In the genomic region with DNA sequence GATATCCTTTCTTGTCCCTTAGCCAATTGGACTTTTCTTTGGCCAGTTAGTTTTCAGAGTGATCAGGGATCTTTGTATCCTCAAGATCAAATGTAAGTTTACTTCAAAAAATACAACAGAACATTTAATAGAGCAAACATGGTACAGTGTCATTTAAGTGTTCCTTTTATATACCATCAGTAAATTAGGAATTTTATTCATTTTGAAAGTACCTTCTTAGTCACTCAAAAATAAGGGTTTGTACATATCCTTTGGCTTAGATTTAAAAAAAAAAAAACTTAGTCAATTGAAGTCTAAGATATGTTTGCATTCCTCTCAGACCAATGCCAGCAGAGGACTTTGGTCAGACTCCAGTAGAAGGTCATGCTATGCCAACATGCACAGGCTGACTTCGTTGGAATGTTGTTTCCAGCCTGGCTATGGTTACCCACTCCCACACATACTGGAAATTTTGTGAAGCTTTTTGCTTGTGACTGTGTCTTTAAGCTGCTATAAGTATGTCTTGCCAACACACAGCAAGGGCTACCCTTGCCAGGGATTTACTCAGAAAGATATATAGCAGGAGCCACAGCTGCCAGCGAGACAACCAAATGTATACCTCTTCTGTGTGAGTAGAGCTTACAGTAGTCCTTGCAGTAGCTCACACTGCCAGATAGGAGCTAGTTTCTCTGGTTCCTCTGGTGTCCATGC, we compare ENCODE assay signal across 15 cellular contexts.
DNase-seq lines count a peak whose midpoint lies in the region; ATAC-seq and TF ChIP-seq lines count a peak whose summit lies in the region.
"Had no signal": no experiment of that assay in that cellular context is flagged by ENCODE, and none has a peak within 500 bp of the region (broad histone marks: within the 10 kb centered on the region; RNA-seq: fewer than 3 reads in every experiment).

No MANE protein-coding gene starts in this region.

- POLR2A ChIA-PET in AG04449 (lab: Yijun Ruan, JAX), result no interaction called here
- POLR2A ChIA-PET in activated CD8-positive, alpha-beta T cell treated with anti-CD3 and anti-CD28 coated beads, Interleukin-2, amount 10 ng/mL, durations not matched to agents 7 days and 5 days (lab: Charles Lee), result no interaction called here

- no peak for TF ChIP-seq RAD21 in liver (IDR thresholded peaks at IDR 0.05)

- H3K4me3 Mint-ChIP-seq in activated CD8-positive, alpha-beta T cell treated with anti-CD3 and anti-CD28 coated beads, Interleukin-2, amount 10 ng/mL, durations not matched to agents 7 days and 5 days, result no peak overlapping the region
- H3K4me3 Mint-ChIP-seq: HFFc6; naive thymus-derived CD8-positive, alpha-beta T cell had no signal

- no peak overlapping the region for H3K9ac ChIP-seq in liver (ENCODE audit: low read depth in 1 of 2, low read length in 2 of 2)

- H3K36me3 Mint-ChIP-seq in activated CD8-positive, alpha-beta T cell treated with anti-CD3 and anti-CD28 coated beads, Interleukin-2, amount 10 ng/mL, durations not matched to agents 7 days and 5 days (ENCODE audit: low read depth), result no peaks in the 10 kb centered on the region

- TF ChIP-seq CTCF in AG04449 (IDR thresholded peaks at IDR 0.05; ENCODE audit: insufficient read depth, low read length, missing control alignments), result no peak
- no peak for TF ChIP-seq CTCF in GM12865 (IDR thresholded peaks at IDR 0.05; ENCODE audit: insufficient read depth, low read depth, low read length, missing control alignments)
- no peak for TF ChIP-seq CTCF in liver (IDR thresholded peaks at IDR 0.05; ENCODE audit: low read depth, low read length, missing input control)
- TF ChIP-seq CTCF in foreskin keratinocyte (conservative IDR thresholded peaks at IDR 0.05), result no peak

- DNase-seq in AG04449 (ENCODE audit: low read depth, low spot score), result peak; percentile 23
- DNase-seq in GM12865 (ENCODE audit: low read depth), result peak; percentile 15
- DNase-seq in SW480 (ENCODE audit: low spot score), result peak; percentile 16
- DNase-seq in NCI-H2081 treated with DMSO at 0.1 percent for 48 hours (lab: John Stamatoyannopoulos, UW), result no peak
- DNase-seq in activated CD8-positive, alpha-beta T cell treated with anti-CD3 and anti-CD28 coated beads, Interleukin-2, amount 10 ng/mL, durations not matched to agents 7 days and 5 days, result no peak
- DNase-seq in foreskin keratinocyte, result no peak
- no peak for DNase-seq in NK-92 treated with Interleukin-12 subunit alpha and Interleukin-12 subunit beta, amount 100 ng/mL, for 24 hours (lab: John Stamatoyannopoulos, UW)
- DNase-seq: aorta; HFFc6; mammary epithelial cell; naive thymus-derived CD8-positive, alpha-beta T cell; NCI-H2029 treated with DMSO at 0.1 percent for 48 hours; uterus had no signal

- H3K27me3 ChIP-seq in liver (ENCODE audit: control insufficient read depth in 4 of 4, insufficient read depth in 4 of 4, low read length in 3 of 4) (no peaks in the 10 kb centered on the region), foreskin keratinocyte (peaks cover 24% of the 10 kb centered on the region)
- H3K27me3 ChIP-seq: uterus had no signal

- H3K9me3 Mint-ChIP-seq in activated CD8-positive, alpha-beta T cell treated with anti-CD3 and anti-CD28 coated beads, Interleukin-2, amount 10 ng/mL, durations not matched to agents 7 days and 5 days (ENCODE audit: insufficient read depth), result peaks cover 3% of the 10 kb centered on the region
- H3K9me3 Mint-ChIP-seq: HFFc6 had no signal

- no peak overlapping the region for H3K27ac Mint-ChIP-seq in activated CD8-positive, alpha-beta T cell treated with anti-CD3 and anti-CD28 coated beads, Interleukin-2, amount 10 ng/mL, durations not matched to agents 7 days and 5 days
- H3K27ac Mint-ChIP-seq: HFFc6; naive thymus-derived CD8-positive, alpha-beta T cell had no signal

- ATAC-seq in activated CD8-positive, alpha-beta T cell treated with anti-CD3 and anti-CD28 coated beads, Interleukin-2, amount 10 ng/mL, durations not matched to agents 7 days and 5 days, result no peak
- no peak for ATAC-seq in foreskin keratinocyte
- ATAC-seq: activated CD4-positive, CD25-positive, alpha-beta regulatory T cell treated with anti-CD3 and anti-CD28 coated beads, Interleukin-2, amount 50 U/mL, for 24 hours; naive thymus-derived CD8-positive, alpha-beta T cell had no signal

- no peaks in the 10 kb centered on the region for H3K36me3 ChIP-seq in liver (ENCODE audit: control insufficient read depth in 4 of 4, insufficient read depth in 3 of 4, low read depth in 1 of 4, low read length in 3 of 4)
- H3K36me3 ChIP-seq: uterus had no signal

- peaks cover 0 to 13% (median 3%) of the 10 kb centered on the region in 4 donors for H3K4me1 ChIP-seq in liver (ENCODE audit: control insufficient read depth in 4 of 4, insufficient read depth in 4 of 4, low read length in 3 of 4)
- no peaks in the 10 kb centered on the region for H3K4me1 ChIP-seq in foreskin keratinocyte
- H3K4me1 ChIP-seq: uterus had no signal

- 37% methylated on average over 2 of the region's 2 CpGs for WGBS in liver

- H3K9me3 ChIP-seq in liver (ENCODE audit: control insufficient read depth in 4 of 4, low read length in 3 of 4), result peaks cover 0 to 3% (median 0%) of the 10 kb centered on the region in 4 donors
- H3K9me3 ChIP-seq: uterus had no signal

- peaks cover 30% of the 10 kb centered on the region for H3K27me3 Mint-ChIP-seq in activated CD8-positive, alpha-beta T cell treated with anti-CD3 and anti-CD28 coated beads, Interleukin-2, amount 10 ng/mL, durations not matched to agents 7 days and 5 days (ENCODE audit: low read depth)

- H3K27ac ChIP-seq in liver (ENCODE audit: low read depth in 1 of 2, low read length in 2 of 2) (no peak overlapping the region), foreskin keratinocyte (no peak overlapping the region)
- H3K27ac ChIP-seq: uterus had no signal

- H3K4me1 Mint-ChIP-seq in activated CD8-positive, alpha-beta T cell treated with anti-CD3 and anti-CD28 coated beads, Interleukin-2, amount 10 ng/mL, durations not matched to agents 7 days and 5 days (ENCODE audit: low read depth), result no peaks in the 10 kb centered on the region

- no peak overlapping the region for H3K4me3 ChIP-seq in AG04449 (ENCODE audit: low read depth, low read length)
- no peak overlapping the region for H3K4me3 ChIP-seq in GM12865 (ENCODE audit: low read depth, low read length)
- no peak overlapping the region for H3K4me3 ChIP-seq in liver (ENCODE audit: low read depth in 1 of 3, low read length in 3 of 3)
- H3K4me3 ChIP-seq: uterus had no signal

- CTCF ChIA-PET in AG04449 (lab: Yijun Ruan, JAX), result interaction anchor here (0.9 to 1.3 kb wide), 4 partner anchors 12 to 14 kb away, joined by 3 to 7 read pairs (median 4); no protein-coding TSS in a partner anchor
- CTCF ChIA-PET in activated CD8-positive, alpha-beta T cell treated with anti-CD3 and anti-CD28 coated beads, Interleukin-2, amount 10 ng/mL, durations not matched to agents 7 days and 5 days (lab: Charles Lee), result interaction anchor here (0.8 to 2.5 kb wide), 2 partner anchors 15 to 23 kb away, joined by 3 to 15 read pairs; no protein-coding TSS in a partner anchor

TF ChIP-seq in liver, 16 proteins besides CTCF, POLR2A, EP300 and RAD21:
- TF ChIP-seq SP1 (IDR thresholded peaks at IDR 0.05) (peak; percentile 75), YY1 (IDR thresholded peaks at IDR 0.05) (peak; percentile 14), RXRA (IDR thresholded peaks at IDR 0.05) (peak; percentile 30 to 36), HNF4G (IDR thresholded peaks at IDR 0.05) (peak; percentile 51), HNF4A (conservative IDR thresholded peaks at IDR 0.05) (peak; percentile 80 to 89), FOXA2 (IDR thresholded peaks at IDR 0.05) (no peak), NR2F2 (IDR thresholded peaks at IDR 0.05) (peak; percentile 27), TAF1 (conservative IDR thresholded peaks at IDR 0.05) (no peak)

Comparison
In these comparisons a context has a peak if more than half of its experiments do, and no peak if none do; other contexts are left out.
1. DNase-seq: peak in AG04449 (single experiment), GM12865 (single experiment) and SW480 (single experiment); none in NCI-H2081 treated with DMSO at 0.1 percent for 48 hours (single experiment), activated CD8-positive, alpha-beta T cell treated with anti-CD3 and anti-CD28 coated beads, Interleukin-2, amount 10 ng/mL, durations not matched to agents 7 days and 5 days (single experiment), foreskin keratinocyte (0 of 2) and NK-92 treated with Interleukin-12 subunit alpha and Interleukin-12 subunit beta, amount 100 ng/mL, for 24 hours (single experiment).